Comparison of ENCODE assay signal across 15 cellular contexts in the genomic region with DNA sequence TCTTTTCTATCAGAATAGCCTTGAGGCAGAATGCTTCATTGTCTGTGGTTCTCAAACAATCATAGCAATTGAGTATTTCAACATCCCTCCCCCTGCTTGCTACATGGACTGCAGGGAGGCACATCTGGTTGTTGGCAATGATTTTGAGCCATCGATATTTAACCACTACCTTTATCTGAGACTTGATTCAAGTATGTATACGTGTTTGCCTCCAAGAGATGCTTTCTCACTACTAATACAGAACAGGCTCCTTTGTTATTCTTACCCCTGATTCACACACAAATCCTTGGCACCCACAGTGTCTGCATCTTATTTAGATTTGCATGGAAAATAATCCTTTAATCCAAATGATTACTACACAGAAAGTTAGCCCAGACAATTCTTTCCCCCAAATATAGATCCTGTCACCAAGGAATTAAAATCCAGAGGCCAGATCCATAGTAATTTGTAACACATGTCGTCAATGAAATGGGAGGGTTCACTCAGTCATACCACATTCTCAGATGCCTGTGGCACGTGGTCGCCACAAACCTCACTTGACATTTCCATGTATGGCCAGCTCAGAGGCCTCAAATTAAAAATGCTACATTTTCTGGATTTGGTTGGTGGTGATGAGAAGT.
DNase-seq lines count a peak whose midpoint lies in the region; ATAC-seq, FAIRE-seq and TF ChIP-seq lines count a peak whose summit lies in the region.
"Had no signal": no experiment of that assay in that cellular context is flagged by ENCODE, and none has a peak within 500 bp of the region (broad histone marks: within the 10 kb centered on the region; RNA-seq: fewer than 3 reads in every experiment).

No MANE protein-coding gene starts in this region.

- H3K4me1 ChIP-seq in SK-N-SH (ENCODE audit: control insufficient read depth in 1 of 2, insufficient read depth in 2 of 2, low read depth in 1 of 2, low read length in 1 of 2) (peaks cover 9 to 51% of the 10 kb centered on the region in 2 experiments), sigmoid colon (peaks cover 0 to 88% (median 63%) of the 10 kb centered on the region in 4 donors), kidney (ENCODE audit: control insufficient read depth in 1 of 2, insufficient read depth in 1 of 2, low read depth in 1 of 2, low read length in 2 of 2) (no peaks in the 10 kb centered on the region)

- no peaks in the 10 kb centered on the region for H3K9me3 ChIP-seq in SK-N-SH
- no peaks in the 10 kb centered on the region for H3K9me3 ChIP-seq in sigmoid colon
- no peaks in the 10 kb centered on the region for H3K9me3 ChIP-seq in kidney (ENCODE audit: control insufficient read depth in 1 of 2, low read length in 2 of 2)
- H3K9me3 ChIP-seq: neutrophil, tibial nerve had no signal

- TF ChIP-seq CTCF in SK-N-SH (IDR thresholded peaks at IDR 0.05) (no peak), fibroblast of mammary gland (conservative IDR thresholded peaks at IDR 0.05; ENCODE audit: control insufficient read depth, insufficient read depth, low read depth, low read length) (no peak), sigmoid colon (IDR thresholded peaks at IDR 0.05) (no peak), kidney (IDR thresholded peaks at IDR 0.05; ENCODE audit: borderline replicate concordance, extremely low read depth, insufficient read depth) (no peak)

- H3K9me3 Mint-ChIP-seq in T-cell = no peaks in the 10 kb centered on the region
- H3K9me3 Mint-ChIP-seq: activated naive CD4-positive, alpha-beta T cell treated with anti-CD3 and anti-CD28 coated beads, Interleukin-2, amount 10 ng/mL, durations not matched to agents 7 days and 5 days had no signal

- ATAC-seq in T-cell (replicated peaks in 1 of 4) (no peak), HG02852 (IDR thresholded peaks at IDR 0.05; ENCODE audit: unreplicated experiment) (no peak)

- POLR2A ChIA-PET in SK-N-SH (lab: Yijun Ruan, JAX) (no interaction called here), T-cell (lab: Charles Lee) (no interaction called here)

- H3K36me3 Mint-ChIP-seq in T-cell = peaks cover 56% of the 10 kb centered on the region
- H3K36me3 Mint-ChIP-seq: activated naive CD4-positive, alpha-beta T cell treated with anti-CD3 and anti-CD28 coated beads, Interleukin-2, amount 10 ng/mL, durations not matched to agents 7 days and 5 days had no signal

- intact Hi-C loops in sigmoid colon (cut with DNase I) = loop anchor here (5.0 kb wide), 2 partner anchors 199 to 254 kb away; partner anchors contain the start of gene ITPR2
- intact Hi-C loops in kidney (cut with DNase I) = no loop called here

- no peak for TF ChIP-seq POLR2A in sigmoid colon (IDR thresholded peaks at IDR 0.05)

- H3K9ac ChIP-seq in SK-N-SH (no peak overlapping the region), kidney (ENCODE audit: low read length in 2 of 2) (no peak overlapping the region)

- TF ChIP-seq EP300 in SK-N-SH (IDR thresholded peaks at IDR 0.05; ENCODE audit: borderline replicate concordance in 1 of 2, low read depth in 1 of 2, low read length in 1 of 2) (no peak), sigmoid colon (IDR thresholded peaks at IDR 0.05) (no peak)

- FAIRE-seq in kidney (lab: Jason Lieb, UNC) = no peak

- no peaks in the 10 kb centered on the region for H3K27me3 Mint-ChIP-seq in T-cell
- H3K27me3 Mint-ChIP-seq: activated naive CD4-positive, alpha-beta T cell treated with anti-CD3 and anti-CD28 coated beads, Interleukin-2, amount 10 ng/mL, durations not matched to agents 7 days and 5 days had no signal

- no peak overlapping the region for H3K4me3 Mint-ChIP-seq in T-cell
- H3K4me3 Mint-ChIP-seq: activated naive CD4-positive, alpha-beta T cell treated with anti-CD3 and anti-CD28 coated beads, Interleukin-2, amount 10 ng/mL, durations not matched to agents 7 days and 5 days had no signal

- no peaks in the 10 kb centered on the region for H3K36me3 ChIP-seq in SK-N-SH (replicated peaks in 1 of 2; ENCODE audit: control insufficient read depth in 1 of 2, insufficient read depth in 2 of 2, low read length in 1 of 2)
- H3K36me3 ChIP-seq in sigmoid colon = no peaks in the 10 kb centered on the region
- H3K36me3 ChIP-seq in kidney (ENCODE audit: control insufficient read depth in 1 of 2, insufficient read depth in 2 of 2, low read length in 2 of 2) = peaks cover 0 to under 1% of the 10 kb centered on the region in 2 donors
- H3K36me3 ChIP-seq: neutrophil, tibial nerve had no signal

- 75% methylated on average over 5 of the region's 5 CpGs for WGBS in SK-N-SH (ENCODE audit: low lambda C conversion rate)
- WGBS in sigmoid colon, 2 donors = 88 to 90% methylated on average over 5 of the region's 5 CpGs

- H3K9me2 ChIP-seq in SK-N-SH = no peaks in the 10 kb centered on the region

- H3K27ac Mint-ChIP-seq in T-cell = no peak overlapping the region
- H3K27ac Mint-ChIP-seq: activated naive CD4-positive, alpha-beta T cell treated with anti-CD3 and anti-CD28 coated beads, Interleukin-2, amount 10 ng/mL, durations not matched to agents 7 days and 5 days had no signal

- CTCF ChIA-PET in SK-N-SH (lab: Yijun Ruan, JAX) = interaction anchor here (1.1 to 2.6 kb wide), 5 partner anchors 13 to 515 kb away, joined by 3 to 6 read pairs (median 5); no protein-coding TSS in a partner anchor
- CTCF ChIA-PET in T-cell (lab: Charles Lee) = interaction anchor here (0.5 to 0.6 kb wide), 3 partner anchors 19 to 611 kb away, joined by 3 read pairs; no protein-coding TSS in a partner anchor

- DNase-seq in H4 (ENCODE audit: low spot score) = peak; percentile 53
- DNase-seq in SK-N-SH = no peak
- DNase-seq in fibroblast of mammary gland (ENCODE audit: low read depth) = peak; percentile 84
- DNase-seq in sigmoid colon = no peak
- no peak for DNase-seq in kidney
- DNase-seq in T-cell = no peak
- no peak for DNase-seq in NCI-H2196 (lab: John Stamatoyannopoulos, UW; ENCODE audit: unreplicated experiment)
- DNase-seq: activated naive CD4-positive, alpha-beta T cell treated with anti-CD3 and anti-CD28 coated beads, Interleukin-2, amount 10 ng/mL, durations not matched to agents 7 days and 5 days; DMS 273 treated with DMSO at 0.1 percent for 48 hours; effector memory CD4-positive, alpha-beta T cell; NCI-H345; Right ventricle myocardium superior had no signal

- H4K20me1 ChIP-seq in SK-N-SH (ENCODE audit: insufficient read depth) = no peaks in the 10 kb centered on the region

- H3K79me2 ChIP-seq in SK-N-SH (ENCODE audit: insufficient read depth) = no peaks in the 10 kb centered on the region

- no peak for TF ChIP-seq RAD21 in SK-N-SH (IDR thresholded peaks at IDR 0.05; ENCODE audit: low read length)

- H3K4me1 Mint-ChIP-seq in T-cell = no peaks in the 10 kb centered on the region
- H3K4me1 Mint-ChIP-seq: activated naive CD4-positive, alpha-beta T cell treated with anti-CD3 and anti-CD28 coated beads, Interleukin-2, amount 10 ng/mL, durations not matched to agents 7 days and 5 days had no signal

- peak overlapping the region in 1 of 2 experiments; percentile 84; a peak in 2 of 4 replicates for H3K27ac ChIP-seq in SK-N-SH (ENCODE audit: low read depth in 2 of 2, low read length in 1 of 2)
- peak overlapping the region; percentile 20 to 83 (median 64) for H3K27ac ChIP-seq in sigmoid colon
- H3K27ac ChIP-seq in kidney (ENCODE audit: low read depth in 2 of 2, low read length in 2 of 2) = no peak overlapping the region
- H3K27ac ChIP-seq: neutrophil, tibial nerve had no signal

- H2AFZ ChIP-seq in SK-N-SH (ENCODE audit: low read depth) = no peak overlapping the region; the same call in 1 of the 2 replicates

- no peak overlapping the region for H3K4me3 ChIP-seq in SK-N-SH (ENCODE audit: low read depth in 2 of 2, low read length in 1 of 2)
- no peak overlapping the region for H3K4me3 ChIP-seq in fibroblast of mammary gland (ENCODE audit: control insufficient read depth, low read depth, low read length)
- no peak overlapping the region for H3K4me3 ChIP-seq in sigmoid colon
- H3K4me3 ChIP-seq in kidney (ENCODE audit: low read length in 2 of 2) = no peak overlapping the region
- H3K4me3 ChIP-seq: tibial nerve had no signal

- H3K4me2 ChIP-seq in SK-N-SH = no peak overlapping the region

- peaks cover 52% of the 10 kb centered on the region for H3F3A ChIP-seq in SK-N-SH (replicated peaks; ENCODE audit: insufficient read depth)

- H3K27me3 ChIP-seq in SK-N-SH (ENCODE audit: insufficient read depth) (no peaks in the 10 kb centered on the region), sigmoid colon (no peaks in the 10 kb centered on the region)
- H3K27me3 ChIP-seq: neutrophil, tibial nerve had no signal

TF ChIP-seq in SK-N-SH, 30 proteins besides CTCF, POLR2A, EP300 and RAD21:
- TF ChIP-seq, protein P1, sequence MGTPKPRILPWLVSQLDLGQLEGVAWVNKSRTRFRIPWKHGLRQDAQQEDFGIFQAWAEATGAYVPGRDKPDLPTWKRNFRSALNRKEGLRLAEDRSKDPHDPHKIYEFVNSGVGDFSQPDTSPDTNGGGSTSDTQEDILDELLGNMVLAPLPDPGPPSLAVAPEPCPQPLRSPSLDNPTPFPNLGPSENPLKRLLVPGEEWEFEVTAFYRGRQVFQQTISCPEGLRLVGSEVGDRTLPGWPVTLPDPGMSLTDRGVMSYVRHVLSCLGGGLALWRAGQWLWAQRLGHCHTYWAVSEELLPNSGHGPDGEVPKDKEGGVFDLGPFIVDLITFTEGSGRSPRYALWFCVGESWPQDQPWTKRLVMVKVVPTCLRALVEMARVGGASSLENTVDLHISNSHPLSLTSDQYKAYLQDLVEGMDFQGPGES (IDR thresholded peaks at IDR 0.05; ENCODE audit: low read depth, low read length) = no peak
- TF ChIP-seq TCF12 (IDR thresholded peaks at IDR 0.05) (peak; percentile 57; the same call in 1 of the 2 replicates), MEF2A (IDR thresholded peaks at IDR 0.05; ENCODE audit: borderline replicate concordance, low read depth) (0 out of 2 replicates have a peak, but pooled peaks have one; percentile 15), RCOR1 (IDR thresholded peaks at IDR 0.05; ENCODE audit: low read length) (no peak), NFIC (IDR thresholded peaks at IDR 0.05; ENCODE audit: borderline replicate concordance) (no peak), GATA2 (CRISPR knock-in tag; IDR thresholded peaks at IDR 0.05) (no peak)
- TF ChIP-seq, protein P2, sequence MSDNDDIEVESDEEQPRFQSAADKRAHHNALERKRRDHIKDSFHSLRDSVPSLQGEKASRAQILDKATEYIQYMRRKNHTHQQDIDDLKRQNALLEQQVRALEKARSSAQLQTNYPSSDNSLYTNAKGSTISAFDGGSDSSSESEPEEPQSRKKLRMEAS (IDR thresholded peaks at IDR 0.05; ENCODE audit: low read depth) = 0 out of 2 replicates have a peak, but pooled peaks have one; percentile 21

Comparison
In these comparisons a context has a peak if more than half of its experiments do, and no peak if none do; other contexts are left out.
1. DNase-seq: peak in H4 (single experiment) and fibroblast of mammary gland (single experiment); none in SK-N-SH (single experiment), sigmoid colon (single experiment), kidney (single experiment), T-cell (0 of 34) and NCI-H2196 (single experiment).
2. H3K27ac ChIP-seq: peak in sigmoid colon (4 of 4); none in kidney (0 of 2).